In genomic region chr6:156720739-156721714, GRCh38 we compare ENCODE assay signal across 9 cellular contexts. TPM values are rescaled to one million over a fixed set of nuclear protein-coding genes. Genes with fewer than 3 reads are reported as not detected.
DNase-seq lines count a peak whose midpoint lies in the region; ATAC-seq and TF ChIP-seq lines count a peak whose summit lies in the region.
"Had no signal": no experiment of that assay in that cellular context is flagged by ENCODE, and none has a peak within 500 bp of the region (broad histone marks: within the 10 kb centered on the region; RNA-seq: fewer than 3 reads in every experiment).

No MANE protein-coding gene starts in this region.

- ATAC-seq in GM18517 (IDR thresholded peaks at IDR 0.05; ENCODE audit: unreplicated experiment), result peak; percentile 46
- peak; percentile 54 for ATAC-seq in HG02642 (IDR thresholded peaks at IDR 0.05; ENCODE audit: poor library complexity, unreplicated experiment)
- no peak for ATAC-seq in GM18873 (IDR thresholded peaks at IDR 0.05; ENCODE audit: low FRiP score, unreplicated experiment)

- DNase-seq in NCI-H82 (lab: John Stamatoyannopoulos, UW) (peak; percentile 78), fibroblast of the aortic adventitia (ENCODE audit: low read depth) (peak; percentile 20), progenitor cell of endocrine pancreas (ENCODE audit: low spot score, unreplicated experiment) (no peak), NCI-H345 (lab: John Stamatoyannopoulos, UW) (no peak)
- DNase-seq in effector CD8-positive, alpha-beta T cell (lab: John Stamatoyannopoulos, UW), result no peak

- no peaks in the 10 kb centered on the region for H3K9me3 Mint-ChIP-seq in progenitor cell of endocrine pancreas (ENCODE audit: low read depth)

- no peak overlapping the region for H3K4me3 Mint-ChIP-seq in progenitor cell of endocrine pancreas (ENCODE audit: low read depth)

- peak overlapping the region; percentile 46 for H3K27ac Mint-ChIP-seq in progenitor cell of endocrine pancreas

- TF ChIP-seq CTCF in fibroblast of the aortic adventitia (IDR thresholded peaks at IDR 0.05; ENCODE audit: insufficient read depth, low read length), result no peak
- no peak for TF ChIP-seq CTCF in progenitor cell of endocrine pancreas (IDR thresholded peaks at IDR 0.05; ENCODE audit: unreplicated experiment)

- no peak overlapping the region for H3K4me3 ChIP-seq in fibroblast of the aortic adventitia (ENCODE audit: low read depth, low read length)
- H3K4me3 ChIP-seq: SJSA1 had no signal

- peaks cover 15% of the 10 kb centered on the region for H3K4me1 Mint-ChIP-seq in progenitor cell of endocrine pancreas (ENCODE audit: low read depth)

- H3K27me3 Mint-ChIP-seq in progenitor cell of endocrine pancreas, result no peaks in the 10 kb centered on the region

- H3K36me3 Mint-ChIP-seq in progenitor cell of endocrine pancreas (ENCODE audit: insufficient read depth), result no peaks in the 10 kb centered on the region

RNA-seq across cellular contexts. Expression of gene ARID1B, which starts 56.2 kb away (rescaled TPM):
- total RNA-seq in fibroblast of the aortic adventitia (ENCODE audit: low replicate concordance) (47.7 and 55.9 TPM in 2 replicates), progenitor cell of endocrine pancreas (152 and 153 TPM in 2 replicates)

Comparison
In these comparisons a context has a peak if more than half of its experiments do, and no peak if none do; other contexts are left out.
1. DNase-seq: peak in NCI-H82 (single experiment) and fibroblast of the aortic adventitia (single experiment); none in progenitor cell of endocrine pancreas (single experiment), effector CD8-positive, alpha-beta T cell (single experiment) and NCI-H345 (single experiment).